Comparison of ENCODE assay signal across 12 cellular contexts in genomic region chr15:89362203-89363101, GRCh38. TPM values are rescaled to one million over a fixed set of nuclear protein-coding genes. Genes with fewer than 3 reads are reported as not detected.
DNase-seq lines count a peak whose midpoint lies in the region; ATAC-seq, FAIRE-seq and TF ChIP-seq lines count a peak whose summit lies in the region.
"Had no signal": no experiment of that assay in that cellular context is flagged by ENCODE, and none has a peak within 500 bp of the region (broad histone marks: within the 10 kb centered on the region; RNA-seq: fewer than 3 reads in every experiment).

No MANE protein-coding gene starts in this region.

- H3K27me3 ChIP-seq in layer of hippocampus (ENCODE audit: control insufficient read depth, insufficient read depth, low read length) (peaks cover 49% of the 10 kb centered on the region), tibial artery (peaks cover 7 to 100% of the 10 kb centered on the region in 2 donors)

- no peaks in the 10 kb centered on the region for H3K9me3 Mint-ChIP-seq in activated CD4-positive, alpha-beta memory T cell treated with anti-CD3 and anti-CD28 coated beads for 36 hours
- H3K9me3 Mint-ChIP-seq: activated naive CD8-positive, alpha-beta T cell treated with anti-CD3 and anti-CD28 coated beads, Interleukin-2, amount 10 ng/mL, durations not matched to agents 7 days and 5 days; stimulated activated naive CD8-positive, alpha-beta T cell treated with anti-CD3 and anti-CD28 coated beads, Interleukin-15, Interleukin-2, amounts not matched to agents 100 ng/mL and 50 ng/mL, for 24 hours had no signal

- CTCF ChIA-PET in activated CD4-positive, alpha-beta memory T cell treated with anti-CD3 and anti-CD28 coated beads for 36 hours (lab: Charles Lee) = interaction anchor here (1.0 to 10.8 kb wide), 3 partner anchors 55 to 68 kb away, joined by 4 to 130 read pairs (median 6); no protein-coding TSS in a partner anchor

- no peak overlapping the region for H3K4me3 Mint-ChIP-seq in activated CD4-positive, alpha-beta memory T cell treated with anti-CD3 and anti-CD28 coated beads for 36 hours
- H3K4me3 Mint-ChIP-seq: activated naive CD8-positive, alpha-beta T cell treated with anti-CD3 and anti-CD28 coated beads, Interleukin-2, amount 10 ng/mL, durations not matched to agents 7 days and 5 days; stimulated activated naive CD8-positive, alpha-beta T cell treated with anti-CD3 and anti-CD28 coated beads, Interleukin-15, Interleukin-2, amounts not matched to agents 100 ng/mL and 50 ng/mL, for 24 hours had no signal

- peaks cover 0 to 34% (median 18%) of the 10 kb centered on the region in 4 donors for H3K4me1 ChIP-seq in tibial artery

- peaks cover 13% of the 10 kb centered on the region for H3K4me1 Mint-ChIP-seq in activated CD4-positive, alpha-beta memory T cell treated with anti-CD3 and anti-CD28 coated beads for 36 hours (ENCODE audit: low read depth)

- peaks cover 80% of the 10 kb centered on the region for H3K27me3 Mint-ChIP-seq in activated CD4-positive, alpha-beta memory T cell treated with anti-CD3 and anti-CD28 coated beads for 36 hours

- TF ChIP-seq CTCF in D721Med (IDR thresholded peaks at IDR 0.05; ENCODE audit: insufficient read depth, missing control alignments) (no peak), lower leg skin (IDR thresholded peaks at IDR 0.05) (no peak), tibial artery (IDR thresholded peaks at IDR 0.05) (no peak)

- DNase-seq in D721Med (ENCODE audit: insufficient read length, low spot score) (peak; percentile 75), NCI-H1092 treated with DMSO at 0.1 percent for 48 hours (lab: John Stamatoyannopoulos, UW) (peak; percentile 64), SK-N-DZ (ENCODE audit: low spot score) (peak; percentile 69), lower leg skin (ENCODE audit: low spot score in 2 of 2) (no peak), tibial artery (no peak)
- DNase-seq in activated CD4-positive, alpha-beta memory T cell treated with anti-CD3 and anti-CD28 coated beads for 36 hours = no peak
- DNase-seq: NK-92 treated with Interleukin-12 subunit alpha and Interleukin-12 subunit beta, amount 100 ng/mL, for 24 hours had no signal

- no peak overlapping the region for H3K27ac Mint-ChIP-seq in activated CD4-positive, alpha-beta memory T cell treated with anti-CD3 and anti-CD28 coated beads for 36 hours
- H3K27ac Mint-ChIP-seq: activated naive CD8-positive, alpha-beta T cell treated with anti-CD3 and anti-CD28 coated beads, Interleukin-2, amount 10 ng/mL, durations not matched to agents 7 days and 5 days; stimulated activated naive CD8-positive, alpha-beta T cell treated with anti-CD3 and anti-CD28 coated beads, Interleukin-15, Interleukin-2, amounts not matched to agents 100 ng/mL and 50 ng/mL, for 24 hours had no signal

- no peak overlapping the region for H3K4me3 ChIP-seq in lower leg skin (ENCODE audit: low read depth, poor library complexity, severe bottlenecking)
- no peak overlapping the region for H3K4me3 ChIP-seq in tibial artery

- FAIRE-seq in D721Med (lab: Jason Lieb, UNC) = no peak

- TF ChIP-seq POLR2A in lower leg skin (IDR thresholded peaks at IDR 0.05) = no peak

- peak overlapping the region; percentile 38 for H3K27ac ChIP-seq in layer of hippocampus (ENCODE audit: low read depth, low read length)
- no peak overlapping the region for H3K27ac ChIP-seq in tibial artery
- H3K27ac ChIP-seq: skin epidermis had no signal

- no peaks in the 10 kb centered on the region for H3K36me3 ChIP-seq in tibial artery

- intact Hi-C loops in activated CD4-positive, alpha-beta memory T cell treated with anti-CD3 and anti-CD28 coated beads for 36 hours (cut with micrococcal nuclease) = no loop called here
- intact Hi-C loops in lower leg skin (cut with DNase I; ENCODE audit: low total_unique reads) = no loop called here
- intact Hi-C loops in tibial artery (cut with DNase I; ENCODE audit: low total_unique reads) = no loop called here

- no peaks in the 10 kb centered on the region for H3K36me3 Mint-ChIP-seq in activated CD4-positive, alpha-beta memory T cell treated with anti-CD3 and anti-CD28 coated beads for 36 hours
- H3K36me3 Mint-ChIP-seq: activated naive CD8-positive, alpha-beta T cell treated with anti-CD3 and anti-CD28 coated beads, Interleukin-2, amount 10 ng/mL, durations not matched to agents 7 days and 5 days had no signal

- no peaks in the 10 kb centered on the region for H3K9me3 ChIP-seq in tibial artery

- POLR2A ChIA-PET in activated CD4-positive, alpha-beta memory T cell treated with anti-CD3 and anti-CD28 coated beads for 36 hours (lab: Charles Lee) = no interaction called here

- no peak for ATAC-seq in activated CD4-positive, CD25-positive, alpha-beta regulatory T cell treated with anti-CD3 and anti-CD28 coated beads, Interleukin-2, amount 50 U/mL, for 24 hours

- WGBS in lower leg skin, 2 donors = 4 to 7% methylated on average over 25 to 29 of the region's 73 CpGs

RNA-seq across cellular contexts. Expression of gene POLG, which starts 27.8 kb away (rescaled TPM):
- polyA plus RNA-seq in SK-N-DZ (2014; cell fraction: cytosol; rRNA removed) = 41.7 and 43.4 TPM in 2 replicates
- 143 and 176 TPM in 2 replicates for polyA plus RNA-seq in SK-N-DZ (2014; cell fraction: nucleus; rRNA removed)
- 10 to 100 TPM; 94.8 to 97.4 TPM for total RNA-seq in activated CD4-positive, alpha-beta memory T cell treated with anti-CD3 and anti-CD28 coated beads for 36 hours
- total RNA-seq in lower leg skin = 100 to 1,000 TPM in 1 of 4 donors, 10 to 100 TPM in 3; 61.1 to 110 (median 82.6) TPM

Comparison
In these comparisons a context has a peak if more than half of its experiments do, and no peak if none do; other contexts are left out.
1. DNase-seq: peak in D721Med (single experiment), NCI-H1092 treated with DMSO at 0.1 percent for 48 hours (single experiment) and SK-N-DZ (single experiment); none in activated CD4-positive, alpha-beta memory T cell treated with anti-CD3 and anti-CD28 coated beads for 36 hours (single experiment), lower leg skin (0 of 2) and tibial artery (0 of 2).